In the genomic region with DNA sequence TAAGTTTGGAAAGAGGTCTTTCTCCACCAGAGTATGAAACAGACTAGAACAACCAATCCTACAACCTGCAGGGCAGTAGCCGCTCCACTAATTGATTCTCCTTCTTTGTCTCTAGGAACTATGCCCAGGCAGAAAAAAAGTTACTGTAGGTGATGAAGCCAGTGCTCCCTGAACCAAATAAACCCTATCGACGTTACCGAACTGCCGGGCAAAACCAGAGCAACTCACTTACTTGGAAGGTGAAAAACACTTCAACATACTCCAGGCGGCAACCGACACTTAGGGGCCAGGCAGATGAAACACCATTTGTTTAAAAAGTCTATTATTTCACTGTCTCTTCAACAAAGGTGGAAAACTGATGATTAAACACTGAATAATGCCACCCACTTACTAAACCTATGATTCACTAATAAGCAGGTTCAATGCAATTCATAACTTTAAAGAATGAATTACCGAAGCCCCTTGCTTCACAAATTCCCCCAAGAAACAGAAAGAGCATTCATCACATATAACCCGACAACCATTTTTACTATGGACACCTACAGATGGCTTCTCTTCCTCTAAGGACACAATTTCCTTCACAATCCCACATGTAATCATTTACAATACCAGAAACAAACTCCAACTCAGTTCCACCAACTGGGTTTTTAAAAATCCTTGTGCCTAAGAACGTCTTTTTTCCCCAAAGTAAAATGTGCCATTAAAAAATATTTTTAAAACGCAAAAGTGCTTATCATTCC, we compare ENCODE assay signal across 1 cellular context.
A peak's percentile ranks its signal among the peaks of the same experiment; 100 is the strongest.
TF ChIP-seq lines count a peak whose summit lies in the region.

No MANE protein-coding gene starts in this region.

TF ChIP-seq in HepG2, 621 proteins besides CTCF, POLR2A, EP300 and RAD21 (continued from another document and continues in another):
- TF ChIP-seq, protein P1, sequence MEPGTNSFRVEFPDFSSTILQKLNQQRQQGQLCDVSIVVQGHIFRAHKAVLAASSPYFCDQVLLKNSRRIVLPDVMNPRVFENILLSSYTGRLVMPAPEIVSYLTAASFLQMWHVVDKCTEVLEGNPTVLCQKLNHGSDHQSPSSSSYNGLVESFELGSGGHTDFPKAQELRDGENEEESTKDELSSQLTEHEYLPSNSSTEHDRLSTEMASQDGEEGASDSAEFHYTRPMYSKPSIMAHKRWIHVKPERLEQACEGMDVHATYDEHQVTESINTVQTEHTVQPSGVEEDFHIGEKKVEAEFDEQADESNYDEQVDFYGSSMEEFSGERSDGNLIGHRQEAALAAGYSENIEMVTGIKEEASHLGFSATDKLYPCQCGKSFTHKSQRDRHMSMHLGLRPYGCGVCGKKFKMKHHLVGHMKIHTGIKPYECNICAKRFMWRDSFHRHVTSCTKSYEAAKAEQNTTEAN (CRISPR knock-in tag; conservative IDR thresholded peaks at IDR 0.05) = no peak
- TF ChIP-seq, protein P2, sequence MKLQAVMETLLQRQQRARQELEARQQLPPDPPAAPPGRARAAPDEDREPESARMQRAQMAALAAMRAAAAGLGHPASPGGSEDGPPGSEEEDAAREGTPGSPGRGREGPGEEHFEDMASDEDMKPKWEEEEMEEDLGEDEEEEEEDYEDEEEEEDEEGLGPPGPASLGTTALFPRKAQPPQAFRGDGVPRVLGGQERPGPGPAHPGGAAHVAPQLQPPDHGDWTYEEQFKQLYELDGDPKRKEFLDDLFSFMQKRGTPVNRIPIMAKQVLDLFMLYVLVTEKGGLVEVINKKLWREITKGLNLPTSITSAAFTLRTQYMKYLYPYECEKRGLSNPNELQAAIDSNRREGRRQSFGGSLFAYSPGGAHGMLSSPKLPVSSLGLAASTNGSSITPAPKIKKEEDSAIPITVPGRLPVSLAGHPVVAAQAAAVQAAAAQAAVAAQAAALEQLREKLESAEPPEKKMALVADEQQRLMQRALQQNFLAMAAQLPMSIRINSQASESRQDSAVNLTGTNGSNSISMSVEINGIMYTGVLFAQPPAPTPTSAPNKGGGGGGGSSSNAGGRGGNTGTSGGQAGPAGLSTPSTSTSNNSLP (IDR thresholded peaks at IDR 0.05; ENCODE audit: low read depth, low read length) = no peak
- TF ChIP-seq RBFOX2 (IDR thresholded peaks at IDR 0.05; ENCODE audit: low read depth, low read length) (peak; percentile 67), ZNF441 (CRISPR knock-in tag; IDR thresholded peaks at IDR 0.05; ENCODE audit: borderline replicate concordance) (no peak), HMGA1 (CRISPR knock-in tag; conservative IDR thresholded peaks at IDR 0.05) (no peak), NONO (IDR thresholded peaks at IDR 0.05) (no peak), NONO (CRISPR knock-in tag; conservative IDR thresholded peaks at IDR 0.05) (no peak), ATF7 (IDR thresholded peaks at IDR 0.05) (no peak), ATF7 (CRISPR knock-in tag; IDR thresholded peaks at IDR 0.05) (no peak), NFIC (IDR thresholded peaks at IDR 0.05; ENCODE audit: low read length) (0 out of 2 replicates have a peak, but pooled peaks have one; percentile 14), ZNF629 (CRISPR knock-in tag; conservative IDR thresholded peaks at IDR 0.05) (no peak), DMAP1 (CRISPR knock-in tag; IDR thresholded peaks at IDR 0.05) (no peak), ZNF263 (CRISPR knock-in tag; IDR thresholded peaks at IDR 0.05) (peak; percentile 71), MED8 (CRISPR knock-in tag; IDR thresholded peaks at IDR 0.05; ENCODE audit: insufficient replicate concordance) (no peak), YEATS2 (CRISPR knock-in tag; IDR thresholded peaks at IDR 0.05; ENCODE audit: borderline replicate concordance) (no peak), ZNF615 (CRISPR knock-in tag; IDR thresholded peaks at IDR 0.05; ENCODE audit: borderline replicate concordance) (no peak), POLR2G (IDR thresholded peaks at IDR 0.05; ENCODE audit: low read depth, low read length) (peak; percentile 22; the same call in 1 of the 2 replicates), ZNF720 (CRISPR knock-in tag; IDR thresholded peaks at IDR 0.05) (no peak), MED1 (CRISPR knock-in tag; IDR thresholded peaks at IDR 0.05) (0 out of 2 replicates have a peak, but pooled peaks have one; percentile 17), ZNF550 (CRISPR knock-in tag; IDR thresholded peaks at IDR 0.05; ENCODE audit: borderline replicate concordance) (no peak), SAP130 (CRISPR knock-in tag; IDR thresholded peaks at IDR 0.05; ENCODE audit: low read depth) (peak; percentile 38), ERF (CRISPR knock-in tag; IDR thresholded peaks at IDR 0.05) (no peak), JUNB (CRISPR knock-in tag; IDR thresholded peaks at IDR 0.05; ENCODE audit: borderline replicate concordance) (no peak), ZNF44 (CRISPR knock-in tag; IDR thresholded peaks at IDR 0.05) (no peak), ZNF10 (CRISPR knock-in tag; IDR thresholded peaks at IDR 0.05; ENCODE audit: borderline replicate concordance, low read depth) (no peak), RCOR2 (CRISPR knock-in tag; IDR thresholded peaks at IDR 0.05) (no peak), ZMYM4 (CRISPR knock-in tag; IDR thresholded peaks at IDR 0.05) (no peak), ZNF570 (CRISPR knock-in tag; IDR thresholded peaks at IDR 0.05; ENCODE audit: borderline replicate concordance) (no peak), PLRG1 (conservative IDR thresholded peaks at IDR 0.05) (no peak), NCOA5 (CRISPR knock-in tag; IDR thresholded peaks at IDR 0.05) (no peak)
- TF ChIP-seq, protein P3, sequence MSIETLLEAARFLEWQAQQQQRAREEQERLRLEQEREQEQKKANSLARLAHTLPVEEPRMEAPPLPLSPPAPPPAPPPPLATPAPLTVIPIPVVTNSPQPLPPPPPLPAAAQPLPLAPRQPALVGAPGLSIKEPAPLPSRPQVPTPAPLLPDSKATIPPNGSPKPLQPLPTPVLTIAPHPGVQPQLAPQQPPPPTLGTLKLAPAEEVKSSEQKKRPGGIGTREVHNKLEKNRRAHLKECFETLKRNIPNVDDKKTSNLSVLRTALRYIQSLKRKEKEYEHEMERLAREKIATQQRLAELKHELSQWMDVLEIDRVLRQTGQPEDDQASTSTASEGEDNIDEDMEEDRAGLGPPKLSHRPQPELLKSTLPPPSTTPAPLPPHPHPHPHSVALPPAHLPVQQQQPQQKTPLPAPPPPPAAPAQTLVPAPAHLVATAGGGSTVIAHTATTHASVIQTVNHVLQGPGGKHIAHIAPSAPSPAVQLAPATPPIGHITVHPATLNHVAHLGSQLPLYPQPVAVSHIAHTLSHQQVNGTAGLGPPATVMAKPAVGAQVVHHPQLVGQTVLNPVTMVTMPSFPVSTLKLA (IDR thresholded peaks at IDR 0.05) = no peak
- TF ChIP-seq, protein P4, sequence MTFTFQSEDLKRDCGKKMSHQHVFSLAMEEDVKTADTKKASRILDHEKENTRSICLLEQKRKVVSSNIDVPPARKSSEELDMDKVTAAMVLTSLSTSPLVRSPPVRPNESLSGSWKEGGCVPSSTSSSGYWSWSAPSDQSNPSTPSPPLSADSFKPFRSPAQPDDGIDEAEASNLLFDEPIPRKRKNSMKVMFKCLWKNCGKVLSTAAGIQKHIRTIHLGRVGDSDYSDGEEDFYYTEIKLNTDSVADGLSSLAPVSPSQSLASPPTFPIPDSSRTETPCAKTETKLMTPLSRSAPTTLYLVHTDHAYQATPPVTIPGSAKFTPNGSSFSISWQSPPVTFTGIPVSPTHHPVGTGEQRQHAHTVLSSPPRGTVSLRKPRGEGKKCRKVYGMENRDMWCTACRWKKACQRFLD (CRISPR knock-in tag; IDR thresholded peaks at IDR 0.05; ENCODE audit: borderline replicate concordance) = no peak
- TF ChIP-seq, protein P5, sequence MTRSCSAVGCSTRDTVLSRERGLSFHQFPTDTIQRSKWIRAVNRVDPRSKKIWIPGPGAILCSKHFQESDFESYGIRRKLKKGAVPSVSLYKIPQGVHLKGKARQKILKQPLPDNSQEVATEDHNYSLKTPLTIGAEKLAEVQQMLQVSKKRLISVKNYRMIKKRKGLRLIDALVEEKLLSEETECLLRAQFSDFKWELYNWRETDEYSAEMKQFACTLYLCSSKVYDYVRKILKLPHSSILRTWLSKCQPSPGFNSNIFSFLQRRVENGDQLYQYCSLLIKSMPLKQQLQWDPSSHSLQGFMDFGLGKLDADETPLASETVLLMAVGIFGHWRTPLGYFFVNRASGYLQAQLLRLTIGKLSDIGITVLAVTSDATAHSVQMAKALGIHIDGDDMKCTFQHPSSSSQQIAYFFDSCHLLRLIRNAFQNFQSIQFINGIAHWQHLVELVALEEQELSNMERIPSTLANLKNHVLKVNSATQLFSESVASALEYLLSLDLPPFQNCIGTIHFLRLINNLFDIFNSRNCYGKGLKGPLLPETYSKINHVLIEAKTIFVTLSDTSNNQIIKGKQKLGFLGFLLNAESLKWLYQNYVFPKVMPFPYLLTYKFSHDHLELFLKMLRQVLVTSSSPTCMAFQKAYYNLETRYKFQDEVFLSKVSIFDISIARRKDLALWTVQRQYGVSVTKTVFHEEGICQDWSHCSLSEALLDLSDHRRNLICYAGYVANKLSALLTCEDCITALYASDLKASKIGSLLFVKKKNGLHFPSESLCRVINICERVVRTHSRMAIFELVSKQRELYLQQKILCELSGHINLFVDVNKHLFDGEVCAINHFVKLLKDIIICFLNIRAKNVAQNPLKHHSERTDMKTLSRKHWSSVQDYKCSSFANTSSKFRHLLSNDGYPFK (CRISPR knock-in tag; IDR thresholded peaks at IDR 0.05; ENCODE audit: borderline replicate concordance) = no peak
- TF ChIP-seq, protein P6, sequence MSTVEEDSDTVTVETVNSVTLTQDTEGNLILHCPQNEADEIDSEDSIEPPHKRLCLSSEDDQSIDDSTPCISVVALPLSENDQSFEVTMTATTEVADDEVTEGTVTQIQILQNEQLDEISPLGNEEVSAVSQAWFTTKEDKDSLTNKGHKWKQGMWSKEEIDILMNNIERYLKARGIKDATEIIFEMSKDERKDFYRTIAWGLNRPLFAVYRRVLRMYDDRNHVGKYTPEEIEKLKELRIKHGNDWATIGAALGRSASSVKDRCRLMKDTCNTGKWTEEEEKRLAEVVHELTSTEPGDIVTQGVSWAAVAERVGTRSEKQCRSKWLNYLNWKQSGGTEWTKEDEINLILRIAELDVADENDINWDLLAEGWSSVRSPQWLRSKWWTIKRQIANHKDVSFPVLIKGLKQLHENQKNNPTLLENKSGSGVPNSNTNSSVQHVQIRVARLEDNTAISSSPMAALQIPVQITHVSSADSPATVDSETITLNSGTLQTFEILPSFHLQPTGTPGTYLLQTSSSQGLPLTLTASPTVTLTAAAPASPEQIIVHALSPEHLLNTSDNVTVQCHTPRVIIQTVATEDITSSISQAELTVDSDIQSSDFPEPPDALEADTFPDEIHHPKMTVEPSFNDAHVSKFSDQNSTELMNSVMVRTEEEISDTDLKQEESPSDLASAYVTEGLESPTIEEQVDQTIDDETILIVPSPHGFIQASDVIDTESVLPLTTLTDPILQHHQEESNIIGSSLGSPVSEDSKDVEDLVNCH (CRISPR knock-in tag; IDR thresholded peaks at IDR 0.05) = no peak
- TF ChIP-seq, protein P7, sequence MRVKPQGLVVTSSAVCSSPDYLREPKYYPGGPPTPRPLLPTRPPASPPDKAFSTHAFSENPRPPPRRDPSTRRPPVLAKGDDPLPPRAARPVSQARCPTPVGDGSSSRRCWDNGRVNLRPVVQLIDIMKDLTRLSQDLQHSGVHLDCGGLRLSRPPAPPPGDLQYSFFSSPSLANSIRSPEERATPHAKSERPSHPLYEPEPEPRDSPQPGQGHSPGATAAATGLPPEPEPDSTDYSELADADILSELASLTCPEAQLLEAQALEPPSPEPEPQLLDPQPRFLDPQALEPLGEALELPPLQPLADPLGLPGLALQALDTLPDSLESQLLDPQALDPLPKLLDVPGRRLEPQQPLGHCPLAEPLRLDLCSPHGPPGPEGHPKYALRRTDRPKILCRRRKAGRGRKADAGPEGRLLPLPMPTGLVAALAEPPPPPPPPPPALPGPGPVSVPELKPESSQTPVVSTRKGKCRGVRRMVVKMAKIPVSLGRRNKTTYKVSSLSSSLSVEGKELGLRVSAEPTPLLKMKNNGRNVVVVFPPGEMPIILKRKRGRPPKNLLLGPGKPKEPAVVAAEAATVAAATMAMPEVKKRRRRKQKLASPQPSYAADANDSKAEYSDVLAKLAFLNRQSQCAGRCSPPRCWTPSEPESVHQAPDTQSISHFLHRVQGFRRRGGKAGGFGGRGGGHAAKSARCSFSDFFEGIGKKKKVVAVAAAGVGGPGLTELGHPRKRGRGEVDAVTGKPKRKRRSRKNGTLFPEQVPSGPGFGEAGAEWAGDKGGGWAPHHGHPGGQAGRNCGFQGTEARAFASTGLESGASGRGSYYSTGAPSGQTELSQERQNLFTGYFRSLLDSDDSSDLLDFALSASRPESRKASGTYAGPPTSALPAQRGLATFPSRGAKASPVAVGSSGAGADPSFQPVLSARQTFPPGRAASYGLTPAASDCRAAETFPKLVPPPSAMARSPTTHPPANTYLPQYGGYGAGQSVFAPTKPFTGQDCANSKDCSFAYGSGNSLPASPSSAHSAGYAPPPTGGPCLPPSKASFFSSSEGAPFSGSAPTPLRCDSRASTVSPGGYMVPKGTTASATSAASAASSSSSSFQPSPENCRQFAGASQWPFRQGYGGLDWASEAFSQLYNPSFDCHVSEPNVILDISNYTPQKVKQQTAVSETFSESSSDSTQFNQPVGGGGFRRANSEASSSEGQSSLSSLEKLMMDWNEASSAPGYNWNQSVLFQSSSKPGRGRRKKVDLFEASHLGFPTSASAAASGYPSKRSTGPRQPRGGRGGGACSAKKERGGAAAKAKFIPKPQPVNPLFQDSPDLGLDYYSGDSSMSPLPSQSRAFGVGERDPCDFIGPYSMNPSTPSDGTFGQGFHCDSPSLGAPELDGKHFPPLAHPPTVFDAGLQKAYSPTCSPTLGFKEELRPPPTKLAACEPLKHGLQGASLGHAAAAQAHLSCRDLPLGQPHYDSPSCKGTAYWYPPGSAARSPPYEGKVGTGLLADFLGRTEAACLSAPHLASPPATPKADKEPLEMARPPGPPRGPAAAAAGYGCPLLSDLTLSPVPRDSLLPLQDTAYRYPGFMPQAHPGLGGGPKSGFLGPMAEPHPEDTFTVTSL (CRISPR knock-in tag; IDR thresholded peaks at IDR 0.05; ENCODE audit: borderline replicate concordance) = no peak
- TF ChIP-seq, protein P8, sequence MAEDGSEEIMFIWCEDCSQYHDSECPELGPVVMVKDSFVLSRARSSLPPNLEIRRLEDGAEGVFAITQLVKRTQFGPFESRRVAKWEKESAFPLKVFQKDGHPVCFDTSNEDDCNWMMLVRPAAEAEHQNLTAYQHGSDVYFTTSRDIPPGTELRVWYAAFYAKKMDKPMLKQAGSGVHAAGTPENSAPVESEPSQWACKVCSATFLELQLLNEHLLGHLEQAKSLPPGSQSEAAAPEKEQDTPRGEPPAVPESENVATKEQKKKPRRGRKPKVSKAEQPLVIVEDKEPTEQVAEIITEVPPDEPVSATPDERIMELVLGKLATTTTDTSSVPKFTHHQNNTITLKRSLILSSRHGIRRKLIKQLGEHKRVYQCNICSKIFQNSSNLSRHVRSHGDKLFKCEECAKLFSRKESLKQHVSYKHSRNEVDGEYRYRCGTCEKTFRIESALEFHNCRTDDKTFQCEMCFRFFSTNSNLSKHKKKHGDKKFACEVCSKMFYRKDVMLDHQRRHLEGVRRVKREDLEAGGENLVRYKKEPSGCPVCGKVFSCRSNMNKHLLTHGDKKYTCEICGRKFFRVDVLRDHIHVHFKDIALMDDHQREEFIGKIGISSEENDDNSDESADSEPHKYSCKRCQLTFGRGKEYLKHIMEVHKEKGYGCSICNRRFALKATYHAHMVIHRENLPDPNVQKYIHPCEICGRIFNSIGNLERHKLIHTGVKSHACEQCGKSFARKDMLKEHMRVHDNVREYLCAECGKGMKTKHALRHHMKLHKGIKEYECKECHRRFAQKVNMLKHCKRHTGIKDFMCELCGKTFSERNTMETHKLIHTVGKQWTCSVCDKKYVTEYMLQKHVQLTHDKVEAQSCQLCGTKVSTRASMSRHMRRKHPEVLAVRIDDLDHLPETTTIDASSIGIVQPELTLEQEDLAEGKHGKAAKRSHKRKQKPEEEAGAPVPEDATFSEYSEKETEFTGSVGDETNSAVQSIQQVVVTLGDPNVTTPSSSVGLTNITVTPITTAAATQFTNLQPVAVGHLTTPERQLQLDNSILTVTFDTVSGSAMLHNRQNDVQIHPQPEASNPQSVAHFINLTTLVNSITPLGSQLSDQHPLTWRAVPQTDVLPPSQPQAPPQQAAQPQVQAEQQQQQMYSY (CRISPR knock-in tag; IDR thresholded peaks at IDR 0.05) = no peak
